In the genomic region with DNA sequence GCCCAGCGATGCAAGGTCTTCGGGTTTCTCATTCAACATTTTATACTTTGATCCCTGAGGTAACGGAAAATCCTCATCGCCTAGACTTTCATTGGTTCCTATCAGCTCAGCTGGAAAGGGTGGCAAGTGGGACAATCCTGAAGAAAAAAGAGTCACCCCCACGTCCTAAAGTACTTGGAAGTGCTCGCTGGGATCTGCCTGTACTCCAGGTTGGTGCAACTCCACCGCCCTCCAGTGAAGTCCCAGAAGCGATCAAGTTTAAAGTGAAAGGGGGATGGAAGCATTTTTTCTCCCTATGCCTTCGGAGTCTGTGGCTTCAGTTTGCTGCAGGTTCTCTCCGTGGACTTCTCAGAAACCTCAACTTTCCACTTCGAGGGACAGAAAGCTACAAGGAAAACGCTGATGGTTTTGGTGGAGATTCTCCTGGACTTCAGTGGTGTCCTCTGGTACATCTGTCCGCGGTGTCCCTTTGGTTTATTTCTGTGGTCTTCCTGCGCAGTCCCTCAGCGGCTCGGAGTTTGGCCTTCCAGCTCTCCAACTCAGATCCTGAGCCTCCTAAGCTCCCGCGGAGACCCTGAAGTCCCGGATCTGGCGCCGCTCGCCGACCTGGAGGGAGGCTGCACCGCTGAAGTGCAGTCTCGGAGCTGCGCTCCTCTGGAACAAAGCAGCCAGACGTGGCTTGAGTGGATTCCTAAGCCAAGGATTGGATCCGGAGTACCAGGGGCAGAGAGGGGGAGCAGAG, we compare ENCODE assay signal across 8 cellular contexts. TPM values are rescaled to one million over a fixed set of nuclear protein-coding genes. Genes with fewer than 3 reads are reported as not detected.
A peak's percentile ranks its signal among the peaks of the same experiment; 100 is the strongest.
DNase-seq lines count a peak whose midpoint lies in the region; ATAC-seq and TF ChIP-seq lines count a peak whose summit lies in the region.

No MANE protein-coding gene starts in this region.

- no peak for TF ChIP-seq EP300 in esophagus muscularis mucosa (IDR thresholded peaks at IDR 0.05)

- peak overlapping the region in 6 of 10 donors; percentile 5 to 77 (median 68) for H3K4me3 Mint-ChIP-seq in naive thymus-derived CD4-positive, alpha-beta T cell

- DNase-seq in DMS53 treated with DMSO at 0.1 percent for 48 hours (lab: John Stamatoyannopoulos, UW; ENCODE audit: unreplicated experiment) (peak; percentile 62), NCI-H460 (ENCODE audit: extremely low read depth, low read depth) (peak; percentile 45), esophagus muscularis mucosa (ENCODE audit: extremely low spot score) (no peak), MV-4-11 (lab: John Stamatoyannopoulos, UW) (no peak), NCI-H226 (no peak)
- DNase-seq in naive thymus-derived CD4-positive, alpha-beta T cell, result no peak

- no peaks in the 10 kb centered on the region for H3K9me3 ChIP-seq in esophagus muscularis mucosa
- no peaks in the 10 kb centered on the region for H3K9me3 ChIP-seq in naive thymus-derived CD4-positive, alpha-beta T cell (ENCODE audit: control insufficient read depth in 2 of 3, low read length in 3 of 3)

- peaks cover 60 to 69% (median 64%) of the 10 kb centered on the region in 5 donors for H3K27me3 Mint-ChIP-seq in naive thymus-derived CD4-positive, alpha-beta T cell

- intact Hi-C loops in esophagus muscularis mucosa (cut with DNase I), result no loop called here
- intact Hi-C loops in naive thymus-derived CD4-positive, alpha-beta T cell (cut with micrococcal nuclease), result loop anchor here in 1 of 2 donors (10.0 kb wide), 1 partner anchor 1620 kb away; no protein-coding TSS in a partner anchor

- H3K27ac Mint-ChIP-seq in naive thymus-derived CD4-positive, alpha-beta T cell, result no peak overlapping the region

- peaks cover 10 to 50% (median 39%) of the 10 kb centered on the region in 7 donors for H3K4me1 Mint-ChIP-seq in naive thymus-derived CD4-positive, alpha-beta T cell

- H3K36me3 Mint-ChIP-seq in naive thymus-derived CD4-positive, alpha-beta T cell, result peaks cover 0 to under 1% (median 0%) of the 10 kb centered on the region in 5 donors

- H3K9me3 Mint-ChIP-seq in naive thymus-derived CD4-positive, alpha-beta T cell, result peaks cover 0 to 3% (median 0%) of the 10 kb centered on the region in 11 donors

- POLR2A ChIA-PET in naive thymus-derived CD4-positive, alpha-beta T cell (lab: Charles Lee), result no interaction called here

- TF ChIP-seq POLR2A in esophagus muscularis mucosa (IDR thresholded peaks at IDR 0.05; ENCODE audit: low read depth), result no peak

- no peak for TF ChIP-seq CTCF in esophagus muscularis mucosa (IDR thresholded peaks at IDR 0.05)

- CTCF ChIA-PET in naive thymus-derived CD4-positive, alpha-beta T cell (lab: Charles Lee), result no interaction called here

- H3K36me3 ChIP-seq in esophagus muscularis mucosa, result no peaks in the 10 kb centered on the region
- H3K36me3 ChIP-seq in naive thymus-derived CD4-positive, alpha-beta T cell (ENCODE audit: control insufficient read depth in 2 of 3, insufficient read depth in 3 of 3, low read length in 3 of 3), result no peaks in the 10 kb centered on the region

- ATAC-seq in naive thymus-derived CD4-positive, alpha-beta T cell, result no peak
- ATAC-seq in HG02759 (IDR thresholded peaks at IDR 0.05; ENCODE audit: unreplicated experiment), result no peak
- ATAC-seq in GM19452 (IDR thresholded peaks at IDR 0.05; ENCODE audit: unreplicated experiment), result no peak

- H3K4me3 ChIP-seq in esophagus muscularis mucosa, result peak overlapping the region; percentile 62 to 71 (median 68)
- no peak overlapping the region for H3K4me3 ChIP-seq in naive thymus-derived CD4-positive, alpha-beta T cell (ENCODE audit: low read length)

- H3K4me1 ChIP-seq in esophagus muscularis mucosa, result peaks cover 14 to 54% (median 45%) of the 10 kb centered on the region in 4 donors
- peaks cover 0 to 19% of the 10 kb centered on the region in 2 donors for H3K4me1 ChIP-seq in naive thymus-derived CD4-positive, alpha-beta T cell (ENCODE audit: control insufficient read depth in 2 of 2, insufficient read depth in 2 of 2, low read length in 2 of 2)

- H3K27ac ChIP-seq in esophagus muscularis mucosa (replicated peaks in 1 of 4), result peak overlapping the region; percentile 72 to 86 (median 82)
- no peak overlapping the region for H3K27ac ChIP-seq in naive thymus-derived CD4-positive, alpha-beta T cell (ENCODE audit: low read depth, low read length)

- peaks cover 0 to 65% (median 9%) of the 10 kb centered on the region in 4 donors for H3K27me3 ChIP-seq in esophagus muscularis mucosa
- peaks cover 0 to 13% of the 10 kb centered on the region in 2 donors for H3K27me3 ChIP-seq in naive thymus-derived CD4-positive, alpha-beta T cell (ENCODE audit: control insufficient read depth in 2 of 2, insufficient read depth in 2 of 2, low read length in 2 of 2)

- 3% methylated on average over 29 of the region's 29 CpGs for WGBS in esophagus muscularis mucosa

RNA-seq across cellular contexts. Expression of a gene that starts 1.7 kb away (rescaled TPM):
- 0.84 and 0.95 TPM in 2 replicates for total RNA-seq in NCI-H460 (2014; rRNA removed; shearing (Covaris generic))
- polyA plus RNA-seq in NCI-H460 (2014; cell fraction: nucleus; rRNA removed), result 0.35 and 0.46 TPM in 2 replicates
- 1 to 10 TPM; 2.1 to 4.6 (median 3.3) TPM for total RNA-seq in esophagus muscularis mucosa
- not detected for total RNA-seq in naive thymus-derived CD4-positive, alpha-beta T cell
- not detected for polyA plus RNA-seq in naive thymus-derived CD4-positive, alpha-beta T cell

Comparison
In these comparisons a context has a peak if more than half of its experiments do, and no peak if none do; other contexts are left out.
1. DNase-seq: peak in DMS53 treated with DMSO at 0.1 percent for 48 hours (single experiment) and NCI-H460 (single experiment); none in esophagus muscularis mucosa (single experiment), naive thymus-derived CD4-positive, alpha-beta T cell (0 of 9), MV-4-11 (single experiment) and NCI-H226 (single experiment).